Comparison of ENCODE assay signal across 13 cellular contexts in genomic region chr10:46220872-46221538, GRCh38.
A peak's percentile ranks its signal among the peaks of the same experiment; 100 is the strongest.
DNase-seq lines count a peak whose midpoint lies in the region; ATAC-seq and TF ChIP-seq lines count a peak whose summit lies in the region.
"Had no signal": no experiment of that assay in that cellular context is flagged by ENCODE, and none has a peak within 500 bp of the region (broad histone marks: within the 10 kb centered on the region; RNA-seq: fewer than 3 reads in every experiment).

No MANE protein-coding gene starts in this region.

- no peak for TF ChIP-seq CTCF in activated CD8-positive, alpha-beta T cell treated with anti-CD3 and anti-CD28 coated beads for 36 hours (IDR thresholded peaks at IDR 0.05)
- TF ChIP-seq CTCF in coronary artery (IDR thresholded peaks at IDR 0.05) (no peak), osteocyte (IDR thresholded peaks at IDR 0.05) (peak; percentile 18)

- H3K27me3 ChIP-seq in H7 (ENCODE audit: control insufficient read depth, insufficient read depth, low read length): no peaks in the 10 kb centered on the region
- H3K27me3 ChIP-seq: colonic mucosa had no signal

- no peaks in the 10 kb centered on the region for H3K27me3 Mint-ChIP-seq in activated CD8-positive, alpha-beta T cell treated with anti-CD3 and anti-CD28 coated beads, Interleukin-2, amount 10 ng/mL, durations not matched to agents 7 days and 5 days (ENCODE audit: low read depth)
- H3K27me3 Mint-ChIP-seq in activated CD8-positive, alpha-beta T cell treated with anti-CD3 and anti-CD28 coated beads for 36 hours: no peaks in the 10 kb centered on the region
- H3K27me3 Mint-ChIP-seq in osteocyte (ENCODE audit: unreplicated experiment): peaks cover 14% of the 10 kb centered on the region

- peaks cover 20% of the 10 kb centered on the region for H3K4me1 Mint-ChIP-seq in activated CD8-positive, alpha-beta T cell treated with anti-CD3 and anti-CD28 coated beads, Interleukin-2, amount 10 ng/mL, durations not matched to agents 7 days and 5 days (ENCODE audit: low read depth)
- H3K4me1 Mint-ChIP-seq in activated CD8-positive, alpha-beta T cell treated with anti-CD3 and anti-CD28 coated beads for 36 hours (ENCODE audit: low read depth): peaks cover 8% of the 10 kb centered on the region
- no peaks in the 10 kb centered on the region for H3K4me1 Mint-ChIP-seq in osteocyte (ENCODE audit: unreplicated experiment)

- H3K4me3 Mint-ChIP-seq in activated CD8-positive, alpha-beta T cell treated with anti-CD3 and anti-CD28 coated beads, Interleukin-2, amount 10 ng/mL, durations not matched to agents 7 days and 5 days: no peak overlapping the region
- H3K4me3 Mint-ChIP-seq in activated CD8-positive, alpha-beta T cell treated with anti-CD3 and anti-CD28 coated beads for 36 hours: no peak overlapping the region
- H3K4me3 Mint-ChIP-seq in osteocyte (ENCODE audit: unreplicated experiment): no peak overlapping the region

- no peaks in the 10 kb centered on the region for H3K9me3 Mint-ChIP-seq in activated CD8-positive, alpha-beta T cell treated with anti-CD3 and anti-CD28 coated beads, Interleukin-2, amount 10 ng/mL, durations not matched to agents 7 days and 5 days (ENCODE audit: insufficient read depth)
- H3K9me3 Mint-ChIP-seq in activated CD8-positive, alpha-beta T cell treated with anti-CD3 and anti-CD28 coated beads for 36 hours: no peaks in the 10 kb centered on the region
- H3K9me3 Mint-ChIP-seq in osteocyte (ENCODE audit: unreplicated experiment): no peaks in the 10 kb centered on the region

- H3K36me3 ChIP-seq in H7 (replicated peaks; ENCODE audit: control insufficient read depth, insufficient read depth, low read length): no peaks in the 10 kb centered on the region
- H3K36me3 ChIP-seq: colonic mucosa had no signal

- peak; percentile 13 for DNase-seq in activated CD8-positive, alpha-beta T cell treated with anti-CD3 and anti-CD28 coated beads, Interleukin-2, amount 10 ng/mL, durations not matched to agents 7 days and 5 days
- DNase-seq in activated CD8-positive, alpha-beta T cell treated with anti-CD3 and anti-CD28 coated beads for 36 hours: no peak
- DNase-seq in H7 (peak; percentile 14), coronary artery (ENCODE audit: low spot score) (peak; percentile 69), osteocyte (ENCODE audit: extremely low spot score, unreplicated experiment) (no peak), NCI-H226 (no peak), NCI-H128 (lab: John Stamatoyannopoulos, UW; ENCODE audit: unreplicated experiment) (no peak)
- DNase-seq: colonic mucosa; GDM1; Kasumi-1; stimulated activated naive CD4-positive, alpha-beta T cell treated with Interleukin-2 at 50 U/mL for 16 hours; T-helper 1 cell had no signal

- no peak overlapping the region for H3K4me3 ChIP-seq in H7 (ENCODE audit: insufficient read depth, low read depth, low read length)
- no peak overlapping the region for H3K4me3 ChIP-seq in coronary artery
- H3K4me3 ChIP-seq: colonic mucosa had no signal

- H3K27ac ChIP-seq in coronary artery: no peak overlapping the region
- H3K27ac ChIP-seq: colonic mucosa had no signal

- peaks cover 37% of the 10 kb centered on the region for H3K36me3 Mint-ChIP-seq in activated CD8-positive, alpha-beta T cell treated with anti-CD3 and anti-CD28 coated beads, Interleukin-2, amount 10 ng/mL, durations not matched to agents 7 days and 5 days (ENCODE audit: low read depth)
- peaks cover 2% of the 10 kb centered on the region for H3K36me3 Mint-ChIP-seq in activated CD8-positive, alpha-beta T cell treated with anti-CD3 and anti-CD28 coated beads for 36 hours (ENCODE audit: low read depth)
- H3K36me3 Mint-ChIP-seq in osteocyte (ENCODE audit: unreplicated experiment): no peaks in the 10 kb centered on the region

- POLR2A ChIA-PET in activated CD8-positive, alpha-beta T cell treated with anti-CD3 and anti-CD28 coated beads, Interleukin-2, amount 10 ng/mL, durations not matched to agents 7 days and 5 days (lab: Charles Lee): no interaction called here
- POLR2A ChIA-PET in activated CD8-positive, alpha-beta T cell treated with anti-CD3 and anti-CD28 coated beads for 36 hours (lab: Charles Lee): no interaction called here

- peak overlapping the region; percentile 33 for H3K27ac Mint-ChIP-seq in activated CD8-positive, alpha-beta T cell treated with anti-CD3 and anti-CD28 coated beads, Interleukin-2, amount 10 ng/mL, durations not matched to agents 7 days and 5 days
- no peak overlapping the region for H3K27ac Mint-ChIP-seq in activated CD8-positive, alpha-beta T cell treated with anti-CD3 and anti-CD28 coated beads for 36 hours
- no peak overlapping the region for H3K27ac Mint-ChIP-seq in osteocyte (ENCODE audit: unreplicated experiment)

- no peak for ATAC-seq in activated CD8-positive, alpha-beta T cell treated with anti-CD3 and anti-CD28 coated beads, Interleukin-2, amount 10 ng/mL, durations not matched to agents 7 days and 5 days
- no peak for ATAC-seq in activated CD8-positive, alpha-beta T cell treated with anti-CD3 and anti-CD28 coated beads for 36 hours
- ATAC-seq in GM21526 (IDR thresholded peaks at IDR 0.05; ENCODE audit: low FRiP score, unreplicated experiment): no peak

- intact Hi-C loops in activated CD8-positive, alpha-beta T cell treated with anti-CD3 and anti-CD28 coated beads for 36 hours (cut with micrococcal nuclease): no loop called here

- CTCF ChIA-PET in activated CD8-positive, alpha-beta T cell treated with anti-CD3 and anti-CD28 coated beads, Interleukin-2, amount 10 ng/mL, durations not matched to agents 7 days and 5 days (lab: Charles Lee): no interaction called here
- CTCF ChIA-PET in activated CD8-positive, alpha-beta T cell treated with anti-CD3 and anti-CD28 coated beads for 36 hours (lab: Charles Lee): no interaction called here

Comparison
In these comparisons a context has a peak if more than half of its experiments do, and no peak if none do; other contexts are left out.
1. DNase-seq: peak in activated CD8-positive, alpha-beta T cell treated with anti-CD3 and anti-CD28 coated beads, Interleukin-2, amount 10 ng/mL, durations not matched to agents 7 days and 5 days (single experiment), H7 (single experiment) and coronary artery (single experiment); none in activated CD8-positive, alpha-beta T cell treated with anti-CD3 and anti-CD28 coated beads for 36 hours (single experiment), osteocyte (single experiment), NCI-H226 (single experiment) and NCI-H128 (single experiment).